In genomic region chr9:136769710-136770191, GRCh38 we compare ENCODE assay signal across 6 cellular contexts. TPM values are rescaled to one million over a fixed set of nuclear protein-coding genes. Genes with fewer than 3 reads are reported as not detected.
DNase-seq lines count a peak whose midpoint lies in the region; ATAC-seq and TF ChIP-seq lines count a peak whose summit lies in the region.

No MANE protein-coding gene starts in this region.

- no peak for DNase-seq in GM12864 (ENCODE audit: low read depth)
- peak in 2 of 3 donors; percentile 67 for DNase-seq in Peyer's patch
- peak; percentile 41 for DNase-seq in epidermal melanocyte (ENCODE audit: insufficient read length, low spot score)
- DNase-seq in stimulated activated CD4-positive, alpha-beta T cell treated with anti-CD3 and anti-CD28 coated beads, Interleukin-2, amount 100 ng/mL, for 24 hours = peak; percentile 66 to 69
- no peak for DNase-seq in NCI-H446 treated with DMSO at 0.1 percent for 48 hours (lab: John Stamatoyannopoulos, UW)

- H3K4me3 ChIP-seq in GM12864 (ENCODE audit: low read depth, low read length) (no peak overlapping the region), Peyer's patch (no peak overlapping the region)

- H3K27ac ChIP-seq in Peyer's patch = no peak overlapping the region

- no peaks in the 10 kb centered on the region for H3K27me3 ChIP-seq in Peyer's patch

- peaks cover 0 to 3% (median 0%) of the 10 kb centered on the region in 4 donors for H3K4me1 ChIP-seq in Peyer's patch

- TF ChIP-seq CTCF in GM12864 (IDR thresholded peaks at IDR 0.05; ENCODE audit: low read depth, low read length, missing control alignments) (peak; percentile 74), Peyer's patch (IDR thresholded peaks at IDR 0.05) (peak in 5 of 6 experiments; percentile 29 to 54 (median 47))

- no peak for TF ChIP-seq POLR2A in Peyer's patch (IDR thresholded peaks at IDR 0.05)

- H3K36me3 ChIP-seq in Peyer's patch = no peaks in the 10 kb centered on the region

- H3K9me3 ChIP-seq in Peyer's patch = no peaks in the 10 kb centered on the region

- ATAC-seq in HG03280 (IDR thresholded peaks at IDR 0.05; ENCODE audit: unreplicated experiment) = no peak

RNA-seq across cellular contexts. Expression of gene LCN15, which starts 5.4 kb away (rescaled TPM):
- total RNA-seq in Peyer's patch = 1 to 10 TPM in 2 of 4 donors, not detected in 2; 1.5 to 9.3 TPM

RNA-seq across cellular contexts. Expression of gene LCN8, which starts 11.7 kb away (rescaled TPM):
- not detected for total RNA-seq in Peyer's patch

RNA-seq across cellular contexts. Expression of gene TMEM141, which starts 21.4 kb away (rescaled TPM):
- total RNA-seq in Peyer's patch = 100 to 1,000 TPM in 3 of 4 donors, 10 to 100 TPM in 1; 52.0 to 240 (median 187) TPM

RNA-seq across cellular contexts. Expression of gene LCN6, which starts 21.4 kb away (rescaled TPM):
- total RNA-seq in Peyer's patch = 10 to 100 TPM in 1 of 4 donors, 1 to 10 TPM in 3; 4.7 to 17.3 (median 5.6) TPM

RNA-seq across cellular contexts. Expression of gene CCDC183, which starts 26.4 kb away (rescaled TPM):
- 10 to 100 TPM; 16.6 to 69.9 (median 46.0) TPM for total RNA-seq in Peyer's patch

Comparison
In these comparisons a context has a peak if more than half of its experiments do, and no peak if none do; other contexts are left out.
1. DNase-seq: peak in Peyer's patch (2 of 3), epidermal melanocyte (single experiment) and stimulated activated CD4-positive, alpha-beta T cell treated with anti-CD3 and anti-CD28 coated beads, Interleukin-2, amount 100 ng/mL, for 24 hours (2 of 2); none in GM12864 (single experiment) and NCI-H446 treated with DMSO at 0.1 percent for 48 hours (single experiment).